ENCODE assay signal across 17 cellular contexts in the genomic region with DNA sequence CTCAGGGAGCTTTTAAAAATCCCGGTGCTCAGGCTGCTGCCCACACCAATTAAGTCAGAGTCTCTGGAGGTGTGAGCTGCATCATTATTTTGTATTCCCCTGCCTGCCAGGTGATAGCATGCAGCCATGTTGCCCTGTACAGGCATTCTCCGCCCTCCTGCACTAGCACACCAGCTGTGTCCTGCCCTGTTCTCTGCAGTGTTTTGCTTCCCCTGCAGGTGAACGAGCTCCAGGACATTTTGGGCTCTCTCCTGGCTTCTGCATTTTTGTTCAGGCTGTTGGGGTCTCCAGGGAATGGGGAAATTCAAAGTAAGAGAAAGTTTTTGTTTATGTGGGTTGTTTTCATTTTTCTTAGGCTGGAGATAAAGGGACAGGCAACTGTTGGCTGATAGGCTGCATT.
DNase-seq lines count a peak whose midpoint lies in the region; ATAC-seq and TF ChIP-seq lines count a peak whose summit lies in the region.
"Had no signal": no experiment of that assay in that cellular context is flagged by ENCODE, and none has a peak within 500 bp of the region (broad histone marks: within the 10 kb centered on the region; RNA-seq: fewer than 3 reads in every experiment).

No MANE protein-coding gene starts in this region.

- intact Hi-C loops in esophagus muscularis mucosa (cut with DNase I) = no loop called here

- no peak overlapping the region for H3K9ac ChIP-seq in BLaER1

- H3K27ac ChIP-seq in BLaER1 (no peak overlapping the region), esophagus muscularis mucosa (replicated peaks in 1 of 4) (no peak overlapping the region)
- H3K27ac ChIP-seq: HL-60, PC-9, SJCRH30 had no signal

- H3K9me3 ChIP-seq in BLaER1 (no peaks in the 10 kb centered on the region), esophagus muscularis mucosa (no peaks in the 10 kb centered on the region)
- H3K9me3 ChIP-seq: SJCRH30 had no signal

- H4K20me1 ChIP-seq in BLaER1 = no peaks in the 10 kb centered on the region

- TF ChIP-seq CTCF in esophagus muscularis mucosa (IDR thresholded peaks at IDR 0.05) = no peak

- H3K36me3 ChIP-seq in BLaER1 (no peaks in the 10 kb centered on the region), esophagus muscularis mucosa (no peaks in the 10 kb centered on the region)
- H3K36me3 ChIP-seq: SJCRH30 had no signal

- TF ChIP-seq POLR2A in esophagus muscularis mucosa (IDR thresholded peaks at IDR 0.05; ENCODE audit: low read depth) = no peak

- WGBS in esophagus muscularis mucosa = 57% methylated on average over 3 of the region's 3 CpGs

- no peak overlapping the region for H3K4me3 ChIP-seq in BLaER1
- no peak overlapping the region for H3K4me3 ChIP-seq in esophagus muscularis mucosa
- H3K4me3 ChIP-seq: PC-9, SJCRH30 had no signal

- peak; percentile 67 for DNase-seq in DMS53 (lab: John Stamatoyannopoulos, UW)
- peak; percentile 11 for DNase-seq in NCI-H774 (lab: John Stamatoyannopoulos, UW)
- DNase-seq in esophagus muscularis mucosa (ENCODE audit: extremely low spot score) = peak; percentile 72
- no peak for DNase-seq in stimulated activated naive CD4-positive, alpha-beta T cell (lab: John Stamatoyannopoulos, UW)
- no peak for DNase-seq in inferior parietal cortex (ENCODE audit: extremely low spot score)
- DNase-seq in SKM-1 treated with dmso at 0.1 percent for 144 hours (lab: John Stamatoyannopoulos, UW; ENCODE audit: unreplicated experiment) = no peak
- DNase-seq: CD4-positive, CD25-positive, alpha-beta regulatory T cell; DND-41; NCI-H1417; NCI-H1930; NCI-H524 treated with DMSO at 0.1 percent for 48 hours; SJCRH30 had no signal

- no peak for TF ChIP-seq EP300 in esophagus muscularis mucosa (IDR thresholded peaks at IDR 0.05)

- ATAC-seq in GM19328 (IDR thresholded peaks at IDR 0.05; ENCODE audit: unreplicated experiment) = no peak
- ATAC-seq: HCT116 had no signal

- H3K27me3 ChIP-seq in BLaER1 (no peaks in the 10 kb centered on the region), esophagus muscularis mucosa (no peaks in the 10 kb centered on the region)
- H3K27me3 ChIP-seq: SJCRH30 had no signal

- peak overlapping the region; percentile 42 for H3K4me2 ChIP-seq in BLaER1
- H3K4me2 ChIP-seq: PC-9 had no signal

- H3K4me1 ChIP-seq in BLaER1 (peaks cover 40% of the 10 kb centered on the region), esophagus muscularis mucosa (no peaks in the 10 kb centered on the region)
- H3K4me1 ChIP-seq: SJCRH30 had no signal

Comparison
In these comparisons a context has a peak if more than half of its experiments do, and no peak if none do; other contexts are left out.
1. DNase-seq: peak in DMS53 (single experiment), NCI-H774 (single experiment) and esophagus muscularis mucosa (single experiment); none in stimulated activated naive CD4-positive, alpha-beta T cell (0 of 6), inferior parietal cortex (single experiment) and SKM-1 treated with dmso at 0.1 percent for 144 hours (single experiment).